Comparison of ENCODE assay signal across 8 cellular contexts in the genomic region with DNA sequence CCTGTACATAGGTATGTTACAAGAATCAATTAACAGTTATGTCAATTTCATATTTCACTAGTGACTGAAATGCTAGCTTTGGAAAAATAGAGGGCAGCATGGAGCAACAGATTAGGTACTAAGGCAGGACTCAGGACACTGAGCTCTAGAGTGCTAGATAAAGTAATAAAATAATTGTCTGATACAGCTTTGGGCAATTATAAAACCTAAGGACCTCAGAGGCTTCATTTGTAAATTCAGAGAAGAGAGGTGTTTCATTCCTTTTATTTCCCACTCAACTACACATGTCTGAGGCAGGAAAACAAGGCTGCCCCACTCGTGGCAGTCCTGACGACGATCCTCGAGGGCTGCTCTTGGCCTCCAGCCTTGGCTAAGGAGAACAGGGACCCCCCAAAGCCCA.
A peak's percentile ranks its signal among the peaks of the same experiment; 100 is the strongest.
DNase-seq lines count a peak whose midpoint lies in the region; ATAC-seq, FAIRE-seq and TF ChIP-seq lines count a peak whose summit lies in the region.

No MANE protein-coding gene starts in this region.

- no peak overlapping the region for H3K27ac Mint-ChIP-seq in activated CD4-positive, alpha-beta memory T cell treated with anti-CD3 and anti-CD28 coated beads, Interleukin-2, amount 10 ng/mL, durations not matched to agents 7 days and 5 days
- H3K27ac Mint-ChIP-seq in natural killer cell treated with Interleukin-12 subunit alpha and Interleukin-12 subunit beta and Interleukin-15 and Interleukin-18, amount 100 ng/mL, for 72 hours: no peak overlapping the region
- peak overlapping the region in 2 of 8 donors; percentile 47 to 54 for H3K27ac Mint-ChIP-seq in CD8-positive, alpha-beta memory T cell

- H3K4me3 ChIP-seq in GM12878: no peak overlapping the region
- no peak overlapping the region for H3K4me3 ChIP-seq in right lobe of liver
- H3K4me3 ChIP-seq in CD8-positive, alpha-beta memory T cell (ENCODE audit: low read length): no peak overlapping the region

- H3K27me3 Mint-ChIP-seq in activated CD4-positive, alpha-beta memory T cell treated with anti-CD3 and anti-CD28 coated beads, Interleukin-2, amount 10 ng/mL, durations not matched to agents 7 days and 5 days: no peaks in the 10 kb centered on the region
- no peaks in the 10 kb centered on the region for H3K27me3 Mint-ChIP-seq in natural killer cell treated with Interleukin-12 subunit alpha and Interleukin-12 subunit beta and Interleukin-15 and Interleukin-18, amount 100 ng/mL, for 72 hours
- no peaks in the 10 kb centered on the region for H3K27me3 Mint-ChIP-seq in CD8-positive, alpha-beta memory T cell

- 100% methylated on average over 4 of the region's 4 CpGs for WGBS in GM12878 (ENCODE audit: insufficient coverage, insufficient replicate concordance, low lambda C conversion rate, missing lambda C conversion rate)
- WGBS in right lobe of liver (ENCODE audit: insufficient coverage, low coverage, low lambda C conversion rate, missing lambda C conversion rate): 89% methylated on average over 3 of the region's 4 CpGs

- no peak for TF ChIP-seq EP300 in GM12878 (IDR thresholded peaks at IDR 0.05; ENCODE audit: borderline replicate concordance in 1 of 2, control insufficient read depth in 1 of 2, low read depth in 2 of 2, low read length in 2 of 2)

- TF ChIP-seq RAD21 in GM12878 (IDR thresholded peaks at IDR 0.05; ENCODE audit: insufficient read depth, low read depth, low read length): peak; percentile 54

- DNase-seq in NCI-H1092 treated with DMSO at 0.1 percent for 48 hours (lab: John Stamatoyannopoulos, UW) (peak; percentile 43), NCI-H1092 (lab: John Stamatoyannopoulos, UW) (no peak), NAMALWA (ENCODE audit: low spot score) (peak; percentile 49), GM12878 (ENCODE audit: low read depth, low spot score) (no peak), right lobe of liver (no peak)
- no peak for DNase-seq in activated CD4-positive, alpha-beta memory T cell treated with anti-CD3 and anti-CD28 coated beads, Interleukin-2, amount 10 ng/mL, durations not matched to agents 7 days and 5 days
- no peak for DNase-seq in natural killer cell treated with Interleukin-12 subunit alpha and Interleukin-12 subunit beta and Interleukin-15 and Interleukin-18, amount 100 ng/mL, for 72 hours (ENCODE audit: low spot score)
- DNase-seq in CD8-positive, alpha-beta memory T cell: no peak

- no peak overlapping the region for H3K9ac ChIP-seq in GM12878 (ENCODE audit: control insufficient read depth, insufficient read depth, low read length)

- POLR2A ChIA-PET in GM12878 (lab: Charles Lee): interaction anchor here (0.6 kb wide), 2 partner anchors 152 to 178 kb away, joined by 3 to 6 read pairs; no protein-coding TSS in a partner anchor
- POLR2A ChIA-PET in activated CD4-positive, alpha-beta memory T cell treated with anti-CD3 and anti-CD28 coated beads, Interleukin-2, amount 10 ng/mL, durations not matched to agents 7 days and 5 days (lab: Charles Lee): no interaction called here
- POLR2A ChIA-PET in CD8-positive, alpha-beta memory T cell (lab: Charles Lee): interaction anchor here (0.7 kb wide), 1 partner anchor 89 kb away, joined by 3 read pairs; no protein-coding TSS in a partner anchor

- RAD21 ChIA-PET in GM12878 (lab: Charles Lee; ENCODE audit: unreplicated experiment): interaction anchor here (0.6 to 2.6 kb wide), 17 partner anchors 36 to 339 kb away, joined by 3 to 9 read pairs (median 4); no protein-coding TSS in a partner anchor

- FAIRE-seq in GM12878 (lab: Jason Lieb, UNC): no peak

- intact Hi-C loops in GM12878 (cut with micrococcal nuclease; ENCODE audit: unreplicated experiment) (no loop called here), right lobe of liver (cut with DNase I) (no loop called here)

- peaks cover 6% of the 10 kb centered on the region for H3K36me3 Mint-ChIP-seq in activated CD4-positive, alpha-beta memory T cell treated with anti-CD3 and anti-CD28 coated beads, Interleukin-2, amount 10 ng/mL, durations not matched to agents 7 days and 5 days (ENCODE audit: low read depth)
- H3K36me3 Mint-ChIP-seq in natural killer cell treated with Interleukin-12 subunit alpha and Interleukin-12 subunit beta and Interleukin-15 and Interleukin-18, amount 100 ng/mL, for 72 hours: peaks cover 11% of the 10 kb centered on the region
- peaks cover 4 to 30% (median 21%) of the 10 kb centered on the region in 3 donors for H3K36me3 Mint-ChIP-seq in CD8-positive, alpha-beta memory T cell

- SMC1A ChIA-PET in GM12878 (lab: Charles Lee; ENCODE audit: uncharacterized antibody, unreplicated experiment): interaction anchor here (0.6 to 1.8 kb wide), 21 partner anchors 10 to 339 kb away, joined by 3 to 7 read pairs (median 3); a partner anchor contains a TSS

- TF ChIP-seq CTCF in GM12878 (IDR thresholded peaks at IDR 0.05 in 2 of 3, conservative IDR thresholded peaks at IDR 0.05 in 1 of 3; ENCODE audit: control insufficient read depth in 2 of 3, extremely low read depth in 1 of 3, insufficient read depth in 1 of 3, low read depth in 3 of 3, low read length in 3 of 3) (peak; percentile 36 to 51 (median 42)), right lobe of liver (IDR thresholded peaks at IDR 0.05) (peak; percentile 22 to 56 (median 46))

- H3K9me3 Mint-ChIP-seq in activated CD4-positive, alpha-beta memory T cell treated with anti-CD3 and anti-CD28 coated beads, Interleukin-2, amount 10 ng/mL, durations not matched to agents 7 days and 5 days: no peaks in the 10 kb centered on the region
- no peaks in the 10 kb centered on the region for H3K9me3 Mint-ChIP-seq in natural killer cell treated with Interleukin-12 subunit alpha and Interleukin-12 subunit beta and Interleukin-15 and Interleukin-18, amount 100 ng/mL, for 72 hours
- no peaks in the 10 kb centered on the region for H3K9me3 Mint-ChIP-seq in CD8-positive, alpha-beta memory T cell

- no peaks in the 10 kb centered on the region for H3K4me1 Mint-ChIP-seq in activated CD4-positive, alpha-beta memory T cell treated with anti-CD3 and anti-CD28 coated beads, Interleukin-2, amount 10 ng/mL, durations not matched to agents 7 days and 5 days
- no peaks in the 10 kb centered on the region for H3K4me1 Mint-ChIP-seq in natural killer cell treated with Interleukin-12 subunit alpha and Interleukin-12 subunit beta and Interleukin-15 and Interleukin-18, amount 100 ng/mL, for 72 hours (ENCODE audit: low read depth in 2 of 2)
- H3K4me1 Mint-ChIP-seq in CD8-positive, alpha-beta memory T cell: no peaks in the 10 kb centered on the region

- H3K4me2 ChIP-seq in GM12878 (ENCODE audit: control insufficient read depth, insufficient read depth): no peak overlapping the region

- H3K4me1 ChIP-seq in GM12878 (ENCODE audit: control insufficient read depth, insufficient read depth, low read length): no peaks in the 10 kb centered on the region
- H3K4me1 ChIP-seq in right lobe of liver: no peaks in the 10 kb centered on the region
- no peaks in the 10 kb centered on the region for H3K4me1 ChIP-seq in CD8-positive, alpha-beta memory T cell (ENCODE audit: insufficient read depth, low read length)

- no peak for TF ChIP-seq POLR2A in GM12878 (IDR thresholded peaks at IDR 0.05; ENCODE audit: low read depth, low read length)
- TF ChIP-seq POLR2A in right lobe of liver (IDR thresholded peaks at IDR 0.05): no peak

- H3K9me3 ChIP-seq in GM12878 (replicated peaks; ENCODE audit: control insufficient read depth, insufficient read depth, low read length) (no peaks in the 10 kb centered on the region), right lobe of liver (no peaks in the 10 kb centered on the region)
- no peaks in the 10 kb centered on the region for H3K9me3 ChIP-seq in CD8-positive, alpha-beta memory T cell (ENCODE audit: low read length)

- in situ Hi-C loops in GM12878 (cut with MboI): no loop called here

- no peak overlapping the region for H3K4me3 Mint-ChIP-seq in activated CD4-positive, alpha-beta memory T cell treated with anti-CD3 and anti-CD28 coated beads, Interleukin-2, amount 10 ng/mL, durations not matched to agents 7 days and 5 days
- H3K4me3 Mint-ChIP-seq in natural killer cell treated with Interleukin-12 subunit alpha and Interleukin-12 subunit beta and Interleukin-15 and Interleukin-18, amount 100 ng/mL, for 72 hours: no peak overlapping the region
- H3K4me3 Mint-ChIP-seq in CD8-positive, alpha-beta memory T cell: no peak overlapping the region

- H3K36me3 ChIP-seq in GM12878 (ENCODE audit: control insufficient read depth in 2 of 2, insufficient read depth in 2 of 2, low read length in 1 of 2) (no peaks in the 10 kb centered on the region; a peak in 1 of 4 replicates), right lobe of liver (peaks cover 0 to 10% (median 3%) of the 10 kb centered on the region in 4 donors)
- H3K36me3 ChIP-seq in CD8-positive, alpha-beta memory T cell (ENCODE audit: insufficient read depth, low read length): no peaks in the 10 kb centered on the region

- ATAC-seq in GM12878: peak; percentile 59; the same call in 2 of the 3 replicates
- ATAC-seq in right lobe of liver: peak; percentile 48 to 58 (median 52)
- no peak for ATAC-seq in natural killer cell treated with Interleukin-12 subunit alpha and Interleukin-12 subunit beta and Interleukin-15 and Interleukin-18, amount 100 ng/mL, for 72 hours

- CTCF ChIA-PET in GM12878 (lab: Yijun Ruan, JAX): interaction anchor here (0.6 to 2.8 kb wide), 36 partner anchors 10 to 407 kb away, joined by 3 to 19 read pairs (median 4); a partner anchor contains a TSS
- CTCF ChIA-PET in activated CD4-positive, alpha-beta memory T cell treated with anti-CD3 and anti-CD28 coated beads, Interleukin-2, amount 10 ng/mL, durations not matched to agents 7 days and 5 days (lab: Charles Lee): interaction anchor here (0.6 to 2.4 kb wide), 12 partner anchors 11 to 205 kb away, joined by 3 to 7 read pairs (median 3); a partner anchor contains a TSS
- CTCF ChIA-PET in CD8-positive, alpha-beta memory T cell (lab: Charles Lee): interaction anchor here (0.5 to 1.5 kb wide), 2 partner anchors 9 to 1855 kb away, joined by 3 to 5 read pairs; no protein-coding TSS in a partner anchor

- BruUV-seq in GM12878 (replicated peaks; lab: Mats Ljungman, UMichigan): no TSS peak

- H2AFZ ChIP-seq in GM12878 (ENCODE audit: control insufficient read depth, low read depth, low read length): no peak overlapping the region

- no peaks in the 10 kb centered on the region for H4K20me1 ChIP-seq in GM12878 (ENCODE audit: control insufficient read depth, insufficient read depth)

- H3K27ac ChIP-seq in GM12878 (ENCODE audit: control insufficient read depth, insufficient read depth) (no peak overlapping the region), right lobe of liver (no peak overlapping the region)
- H3K27ac ChIP-seq in CD8-positive, alpha-beta memory T cell (ENCODE audit: low read depth, low read length): no peak overlapping the region

- H3K27me3 ChIP-seq in GM12878 (replicated peaks in 1 of 2; ENCODE audit: control insufficient read depth in 2 of 2, insufficient read depth in 2 of 2, low read length in 1 of 2) (no peaks in the 10 kb centered on the region), right lobe of liver (no peaks in the 10 kb centered on the region)
- no peaks in the 10 kb centered on the region for H3K27me3 ChIP-seq in CD8-positive, alpha-beta memory T cell (ENCODE audit: insufficient read depth, low read length, poor library complexity, severe bottlenecking)

- no peaks in the 10 kb centered on the region for H3K79me2 ChIP-seq in GM12878 (ENCODE audit: control insufficient read depth, insufficient read depth, low read length)

TF ChIP-seq in GM12878, 131 proteins besides CTCF, POLR2A, EP300 and RAD21 (continues in another document):
- peak; percentile 36; the same call in 1 of the 2 replicates for TF ChIP-seq SMC3 (IDR thresholded peaks at IDR 0.05; ENCODE audit: borderline replicate concordance, low read length)

Comparison
In these comparisons a context has a peak if more than half of its experiments do, and no peak if none do; other contexts are left out.
1. DNase-seq: peak in NCI-H1092 treated with DMSO at 0.1 percent for 48 hours (single experiment) and NAMALWA (single experiment); none in NCI-H1092 (single experiment), GM12878 (single experiment), right lobe of liver (0 of 3), activated CD4-positive, alpha-beta memory T cell treated with anti-CD3 and anti-CD28 coated beads, Interleukin-2, amount 10 ng/mL, durations not matched to agents 7 days and 5 days (single experiment), natural killer cell treated with Interleukin-12 subunit alpha and Interleukin-12 subunit beta and Interleukin-15 and Interleukin-18, amount 100 ng/mL, for 72 hours (single experiment) and CD8-positive, alpha-beta memory T cell (0 of 5).
2. ATAC-seq: peak in GM12878 (single experiment) and right lobe of liver (4 of 4); none in natural killer cell treated with Interleukin-12 subunit alpha and Interleukin-12 subunit beta and Interleukin-15 and Interleukin-18, amount 100 ng/mL, for 72 hours (0 of 2).